Comparison of ENCODE assay signal across 9 cellular contexts in genomic region chr2:19786408-19787058, GRCh38.
DNase-seq lines count a peak whose midpoint lies in the region; ATAC-seq and TF ChIP-seq lines count a peak whose summit lies in the region.
"Had no signal": no experiment of that assay in that cellular context is flagged by ENCODE, and none has a peak within 500 bp of the region (broad histone marks: within the 10 kb centered on the region; RNA-seq: fewer than 3 reads in every experiment).

No MANE protein-coding gene starts in this region.

- peak overlapping the region; percentile 32 for H3K9ac ChIP-seq in adipocyte (ENCODE audit: low read length)

- H3K36me3 Mint-ChIP-seq in mesothelial cell of epicardium, result no peaks in the 10 kb centered on the region

- no peaks in the 10 kb centered on the region for H3K27me3 ChIP-seq in adipocyte (replicated peaks; ENCODE audit: control insufficient read depth, insufficient read depth, low read length)

- intact Hi-C loops in sciatic nerve (cut with DNase I), result no loop called here

- no peaks in the 10 kb centered on the region for H3K9me3 Mint-ChIP-seq in mesothelial cell of epicardium
- H3K9me3 Mint-ChIP-seq: central memory CD8-positive, alpha-beta T cell had no signal

- ATAC-seq in GM19395 (IDR thresholded peaks at IDR 0.05; ENCODE audit: unreplicated experiment) (peak; percentile 61), HG03196 (IDR thresholded peaks at IDR 0.05; ENCODE audit: unreplicated experiment) (peak; percentile 64), sciatic nerve (peak; percentile 32), HG02642 (IDR thresholded peaks at IDR 0.05; ENCODE audit: poor library complexity, unreplicated experiment) (no peak)

- TF ChIP-seq CTCF in mesothelial cell of epicardium (IDR thresholded peaks at IDR 0.05; ENCODE audit: unreplicated experiment) (no peak), GM10266 (IDR thresholded peaks at IDR 0.05; ENCODE audit: control insufficient read depth, insufficient read depth, low read depth, missing control alignments) (no peak)

- peaks cover 31% of the 10 kb centered on the region for H3K4me1 ChIP-seq in adipocyte (ENCODE audit: control insufficient read depth, insufficient read depth, low read length)

- no peak overlapping the region for H3K4me3 ChIP-seq in adipocyte (ENCODE audit: low read length)

- no peak overlapping the region for H3K4me3 Mint-ChIP-seq in mesothelial cell of epicardium
- H3K4me3 Mint-ChIP-seq: central memory CD8-positive, alpha-beta T cell had no signal

- H3K36me3 ChIP-seq in adipocyte (ENCODE audit: control insufficient read depth, insufficient read depth, low read length, severe bottlenecking), result no peaks in the 10 kb centered on the region

- peak; percentile 70 for DNase-seq in adipocyte (ENCODE audit: low read depth)
- DNase-seq in sciatic nerve (ENCODE audit: low spot score), result no peak
- no peak for DNase-seq in mesothelial cell of epicardium (ENCODE audit: low spot score in 2 of 2, unreplicated experiment in 2 of 2)
- DNase-seq in NCI-H146 (lab: John Stamatoyannopoulos, UW), result no peak
- DNase-seq in GM10266 (ENCODE audit: extremely low spot score), result no peak

- peaks cover 5% of the 10 kb centered on the region for H3K4me1 Mint-ChIP-seq in mesothelial cell of epicardium
- H3K4me1 Mint-ChIP-seq: central memory CD8-positive, alpha-beta T cell had no signal

- H3K27me3 Mint-ChIP-seq in mesothelial cell of epicardium (ENCODE audit: low read depth), result no peaks in the 10 kb centered on the region

- no peak overlapping the region for H3K27ac Mint-ChIP-seq in mesothelial cell of epicardium

- no peaks in the 10 kb centered on the region for H3K9me3 ChIP-seq in adipocyte (ENCODE audit: control insufficient read depth, low read length)
